ENCODE assay signal across 34 cellular contexts in genomic region chr15:87871738-87872315, GRCh38.
DNase-seq lines count a peak whose midpoint lies in the region; ATAC-seq, FAIRE-seq and TF ChIP-seq lines count a peak whose summit lies in the region.
"Had no signal": no experiment of that assay in that cellular context is flagged by ENCODE, and none has a peak within 500 bp of the region (broad histone marks: within the 10 kb centered on the region; RNA-seq: fewer than 3 reads in every experiment).

No MANE protein-coding gene starts in this region.

- no peaks in the 10 kb centered on the region for H3K27me3 Mint-ChIP-seq in CD8-positive, alpha-beta memory T cell
- H3K27me3 Mint-ChIP-seq: activated T-cell treated with anti-CD3 and anti-CD28 coated beads, Interleukin-2, amount 50 U/mL, for 24 hours; naive B cell; stimulated activated memory B cell treated with anti-CD40 and anti-IgM and Interleukin-4, amounts not matched to agents 10 μg/mL and 1 μg/mL and 100 μg/mL, for 72 hours had no signal

- peak overlapping the region; percentile 17 to 56; a peak in 2 of 6 replicates for H3K27ac ChIP-seq in A549
- no peak overlapping the region for H3K27ac ChIP-seq in Karpas-422 (ENCODE audit: low read length)
- no peak overlapping the region for H3K27ac ChIP-seq in CD8-positive, alpha-beta memory T cell (ENCODE audit: low read depth, low read length)
- H3K27ac ChIP-seq: cardiac muscle cell, coronary artery, KMS-11, psoas muscle, sigmoid colon, SJCRH30, transverse colon had no signal

- TF ChIP-seq CTCF in A549 (IDR thresholded peaks at IDR 0.05) (no peak), BJ (IDR thresholded peaks at IDR 0.05; ENCODE audit: insufficient read depth, low read depth, low read length) (no peak), fibroblast of the aortic adventitia (IDR thresholded peaks at IDR 0.05; ENCODE audit: insufficient read depth, low read length) (no peak)

- no peak for TF ChIP-seq RAD21 in A549 (conservative IDR thresholded peaks at IDR 0.05 in 1 of 2, IDR thresholded peaks at IDR 0.05 in 1 of 2)

- no peaks in the 10 kb centered on the region for H3K36me3 Mint-ChIP-seq in CD8-positive, alpha-beta memory T cell
- H3K36me3 Mint-ChIP-seq: activated naive CD8-positive, alpha-beta T cell; mesothelial cell of epicardium; naive B cell; stimulated activated memory B cell treated with anti-CD40 and anti-IgM and Interleukin-4, amounts not matched to agents 10 μg/mL and 1 μg/mL and 100 μg/mL, for 72 hours; T-cell had no signal

- FAIRE-seq in A549 (lab: Jason Lieb, UNC), result peak; percentile 18
- FAIRE-seq: kidney had no signal

- no peaks in the 10 kb centered on the region for H3K79me2 ChIP-seq in Karpas-422 (ENCODE audit: low read length)

- H3K27me3 ChIP-seq in BJ (ENCODE audit: control insufficient read depth, insufficient read depth, low read length), result no peaks in the 10 kb centered on the region
- H3K27me3 ChIP-seq in Karpas-422 (ENCODE audit: low read length), result no peaks in the 10 kb centered on the region
- H3K27me3 ChIP-seq in CD8-positive, alpha-beta memory T cell (ENCODE audit: insufficient read depth, low read length, poor library complexity, severe bottlenecking), result no peaks in the 10 kb centered on the region
- H3K27me3 ChIP-seq: cardiac muscle cell, sigmoid colon, SJCRH30, transverse colon had no signal

- POLR2A ChIA-PET in A549 (lab: Yijun Ruan, JAX) (no interaction called here), BJ (lab: Charles Lee) (no interaction called here)
- POLR2A ChIA-PET in CD8-positive, alpha-beta memory T cell (lab: Charles Lee), result no interaction called here

- no peak for TF ChIP-seq POLR2A in A549 (IDR thresholded peaks at IDR 0.05; ENCODE audit: low read length)

- peak overlapping the region; percentile 33; the same call in 1 of the 3 replicates for H3K4me2 ChIP-seq in A549
- H3K4me2 ChIP-seq in Karpas-422 (ENCODE audit: low read depth, low read length, poor library complexity, severe bottlenecking), result no peak overlapping the region
- H3K4me2 ChIP-seq: KMS-11 had no signal

- H3K9me3 Mint-ChIP-seq in CD8-positive, alpha-beta memory T cell, result peaks cover 0 to 2% (median 0%) of the 10 kb centered on the region in 5 donors
- H3K9me3 Mint-ChIP-seq: activated T-cell treated with anti-CD3 and anti-CD28 coated beads, Interleukin-2, amount 50 U/mL, for 24 hours; mesothelial cell of epicardium; stimulated activated memory B cell treated with anti-CD40 and anti-IgM and Interleukin-4, amounts not matched to agents 10 μg/mL and 1 μg/mL and 100 μg/mL, for 72 hours; T-cell had no signal

- H3K4me1 ChIP-seq in A549 (peaks cover 16% of the 10 kb centered on the region; the same call in 2 of the 3 replicates), Karpas-422 (ENCODE audit: low read length) (peaks cover 10% of the 10 kb centered on the region)
- H3K4me1 ChIP-seq in CD8-positive, alpha-beta memory T cell (ENCODE audit: insufficient read depth, low read length), result no peaks in the 10 kb centered on the region
- H3K4me1 ChIP-seq: Caco-2, psoas muscle, sigmoid colon, transverse colon had no signal

- no peaks in the 10 kb centered on the region for H3K9me2 ChIP-seq in Karpas-422 (replicated peaks; ENCODE audit: insufficient read depth, low read length)

- ATAC-seq in A549, result no peak
- ATAC-seq: psoas muscle; stimulated activated memory B cell treated with anti-CD40 and anti-IgM and Interleukin-4, amounts not matched to agents 10 μg/mL and 1 μg/mL and 100 μg/mL, for 72 hours; T-cell had no signal

- 20% methylated on average over 3 of the region's 3 CpGs for WGBS in A549 (ENCODE audit: missing lambda C conversion rate)

- no peaks in the 10 kb centered on the region for H4K20me1 ChIP-seq in Karpas-422 (ENCODE audit: insufficient read depth, low read depth, low read length)

- no peak for TF ChIP-seq EP300 in A549 (IDR thresholded peaks at IDR 0.05)

- no peak overlapping the region for H3K4me3 ChIP-seq in A549
- no peak overlapping the region for H3K4me3 ChIP-seq in BJ (ENCODE audit: low read depth, low read length)
- H3K4me3 ChIP-seq in fibroblast of the aortic adventitia (ENCODE audit: low read depth, low read length), result no peak overlapping the region
- H3K4me3 ChIP-seq in Karpas-422 (ENCODE audit: low read length), result no peak overlapping the region
- H3K4me3 ChIP-seq in CD8-positive, alpha-beta memory T cell (ENCODE audit: low read length), result no peak overlapping the region
- H3K4me3 ChIP-seq: cardiac muscle cell, coronary artery, psoas muscle, sigmoid colon, SJCRH30, transverse colon had no signal

- H3K27ac Mint-ChIP-seq in CD8-positive, alpha-beta memory T cell, result no peak overlapping the region
- H3K27ac Mint-ChIP-seq: activated naive CD8-positive, alpha-beta T cell; activated T-cell treated with anti-CD3 and anti-CD28 coated beads, Interleukin-2, amount 50 U/mL, for 24 hours; mesothelial cell of epicardium; stimulated activated memory B cell treated with anti-CD40 and anti-IgM and Interleukin-4, amounts not matched to agents 10 μg/mL and 1 μg/mL and 100 μg/mL, for 72 hours; T-cell had no signal

- CTCF ChIA-PET in A549 (lab: Yijun Ruan, JAX) (no interaction called here), BJ (lab: Yijun Ruan, JAX) (interaction anchor here (0.6 kb wide), 1 partner anchor 583 kb away, joined by 4 read pairs; no protein-coding TSS in a partner anchor)
- CTCF ChIA-PET in CD8-positive, alpha-beta memory T cell (lab: Charles Lee), result no interaction called here

- no peak overlapping the region for H3K9ac ChIP-seq in Karpas-422 (ENCODE audit: low read length)
- H3K9ac ChIP-seq: KMS-11 had no signal

- no peaks in the 10 kb centered on the region for H3K4me1 Mint-ChIP-seq in CD8-positive, alpha-beta memory T cell
- H3K4me1 Mint-ChIP-seq: naive B cell; stimulated activated memory B cell treated with anti-CD40 and anti-IgM and Interleukin-4, amounts not matched to agents 10 μg/mL and 1 μg/mL and 100 μg/mL, for 72 hours; T-cell had no signal

- H2AFZ ChIP-seq in Karpas-422 (ENCODE audit: low read length), result no peak overlapping the region

- H3K4me3 Mint-ChIP-seq in CD8-positive, alpha-beta memory T cell, result no peak overlapping the region
- H3K4me3 Mint-ChIP-seq: activated naive CD8-positive, alpha-beta T cell; activated T-cell treated with anti-CD3 and anti-CD28 coated beads, Interleukin-2, amount 50 U/mL, for 24 hours; mesothelial cell of epicardium; naive B cell; stimulated activated memory B cell treated with anti-CD40 and anti-IgM and Interleukin-4, amounts not matched to agents 10 μg/mL and 1 μg/mL and 100 μg/mL, for 72 hours; T-cell had no signal

- DNase-seq in A549 (ENCODE audit: low read depth in 1 of 2, low spot score in 1 of 2) (no peak), BJ (ENCODE audit: low read depth) (peak; percentile 31), NCI-H2029 treated with DMSO at 0.1 percent for 48 hours (lab: John Stamatoyannopoulos, UW) (peak; percentile 19), fibroblast of the aortic adventitia (ENCODE audit: low read depth) (peak; percentile 59), HK-2 (ENCODE audit: unreplicated experiment) (no peak), Karpas-422 (no peak), NCI-H1694 treated with DMSO at 0.1 percent for 48 hours (lab: John Stamatoyannopoulos, UW) (no peak)
- no peak for DNase-seq in CD8-positive, alpha-beta memory T cell
- DNase-seq: ACHN; activated CD4-positive, alpha-beta T cell treated with anti-CD3 and anti-CD28 coated beads for 48 hours; activated effector memory CD4-positive, alpha-beta T cell treated with anti-CD3 and anti-CD28 coated beads, Interleukin-2, amount 50 U/mL, for 16 hours; activated T-cell treated with anti-CD3 and anti-CD28 coated beads, Interleukin-2, amount 50 U/mL, for 24 hours; anterior cingulate cortex; Caco-2; DMS53; effector memory CD4-positive, alpha-beta T cell; foreskin melanocyte; GF-D8; kidney; naive B cell; NCI-H1436 treated with DMSO at 0.1 percent for 48 hours; NCI-H748 treated with DMSO at 0.1 percent for 48 hours; psoas muscle; sigmoid colon; SJCRH30; stimulated activated CD4-positive, alpha-beta T cell treated with anti-CD3 and anti-CD28 coated beads, Interleukin-15, amount 100 ng/mL, for 24 hours; T-cell; transverse colon had no signal

- no peaks in the 10 kb centered on the region for H3K36me3 ChIP-seq in BJ (ENCODE audit: control insufficient read depth, insufficient read depth, low read length)
- no peaks in the 10 kb centered on the region for H3K36me3 ChIP-seq in Karpas-422 (ENCODE audit: insufficient read depth, low read length)
- no peaks in the 10 kb centered on the region for H3K36me3 ChIP-seq in CD8-positive, alpha-beta memory T cell (ENCODE audit: insufficient read depth, low read length)
- H3K36me3 ChIP-seq: cardiac muscle cell, sigmoid colon, SJCRH30, transverse colon had no signal

- H3K9me3 ChIP-seq in A549 (no peaks in the 10 kb centered on the region), Karpas-422 (ENCODE audit: low read length) (peaks cover under 1% of the 10 kb centered on the region; the same call in 1 of the 2 replicates)
- no peaks in the 10 kb centered on the region for H3K9me3 ChIP-seq in CD8-positive, alpha-beta memory T cell (ENCODE audit: low read length)
- H3K9me3 ChIP-seq: Caco-2, psoas muscle, sigmoid colon, SJCRH30, transverse colon had no signal

TF ChIP-seq in A549, 52 proteins besides CTCF, POLR2A, EP300 and RAD21 (continues in another document):
- no peak for TF ChIP-seq FOXS1 (CRISPR knock-in tag; IDR thresholded peaks at IDR 0.05)
- TF ChIP-seq ZFP36 (IDR thresholded peaks at IDR 0.05; ENCODE audit: borderline replicate concordance, partially characterized antibody), result no peak
- no peak for TF ChIP-seq ESRRA (IDR thresholded peaks at IDR 0.05; ENCODE audit: borderline replicate concordance, low read length)
- no peak for TF ChIP-seq USF2 (IDR thresholded peaks at IDR 0.05)
- TF ChIP-seq RCOR1 (IDR thresholded peaks at IDR 0.05; ENCODE audit: low read depth, low read length), result no peak
- TF ChIP-seq ATOH8 (CRISPR knock-in tag; IDR thresholded peaks at IDR 0.05; ENCODE audit: low read depth), result no peak

Comparison
In these comparisons a context has a peak if more than half of its experiments do, and no peak if none do; other contexts are left out.
1. DNase-seq: peak in BJ (single experiment), NCI-H2029 treated with DMSO at 0.1 percent for 48 hours (single experiment) and fibroblast of the aortic adventitia (single experiment); none in A549 (0 of 2), HK-2 (single experiment), Karpas-422 (single experiment), CD8-positive, alpha-beta memory T cell (0 of 5) and NCI-H1694 treated with DMSO at 0.1 percent for 48 hours (single experiment).
2. H3K27ac ChIP-seq: peak in A549 (2 of 2); none in Karpas-422 (single experiment) and CD8-positive, alpha-beta memory T cell (single experiment).